In genomic region chr4:20992002-20992401, GRCh38 we compare ENCODE assay signal across 21 cellular contexts.
DNase-seq lines count a peak whose midpoint lies in the region; ATAC-seq, FAIRE-seq and TF ChIP-seq lines count a peak whose summit lies in the region.
"Had no signal": no experiment of that assay in that cellular context is flagged by ENCODE, and none has a peak within 500 bp of the region (broad histone marks: within the 10 kb centered on the region; RNA-seq: fewer than 3 reads in every experiment).

No MANE protein-coding gene starts in this region.

- H3K4me2 ChIP-seq in osteoblast (ENCODE audit: insufficient read depth, low read length), result no peak overlapping the region
- H3K4me2 ChIP-seq: A549, KMS-11 had no signal

- no peaks in the 10 kb centered on the region for H3K4me1 ChIP-seq in osteoblast (ENCODE audit: insufficient read depth, low read length)
- H3K4me1 ChIP-seq: A549 had no signal

- H3K36me3 Mint-ChIP-seq in Calu3 (ENCODE audit: insufficient read depth, unreplicated experiment), result peaks cover 6% of the 10 kb centered on the region

- H3K9me3 Mint-ChIP-seq in Calu3 (ENCODE audit: low read depth, unreplicated experiment), result peaks cover 4% of the 10 kb centered on the region

- TF ChIP-seq CTCF in Calu3 (IDR thresholded peaks at IDR 0.05; ENCODE audit: unreplicated experiment), result no peak
- no peak for TF ChIP-seq CTCF in bronchial epithelial cell (IDR thresholded peaks at IDR 0.05; ENCODE audit: insufficient read depth, low read length, severe bottlenecking)
- TF ChIP-seq CTCF in osteoblast (IDR thresholded peaks at IDR 0.05; ENCODE audit: extremely low read depth, low read depth, low read length), result no peak

- peaks cover 18% of the 10 kb centered on the region for H3K4me1 Mint-ChIP-seq in Calu3 (ENCODE audit: low read depth, unreplicated experiment)
- H3K4me1 Mint-ChIP-seq: CD8-positive, alpha-beta memory T cell had no signal

- H3K9me3 ChIP-seq in osteoblast (ENCODE audit: low read depth, low read length), result no peaks in the 10 kb centered on the region
- H3K9me3 ChIP-seq: A549 had no signal

- no peak overlapping the region for H3K4me3 Mint-ChIP-seq in Calu3 (ENCODE audit: low read depth, unreplicated experiment)
- H3K4me3 Mint-ChIP-seq: CD8-positive, alpha-beta memory T cell had no signal

- H3K36me3 ChIP-seq in bronchial epithelial cell (ENCODE audit: control insufficient read depth, insufficient read depth, low read length), result no peaks in the 10 kb centered on the region
- no peaks in the 10 kb centered on the region for H3K36me3 ChIP-seq in osteoblast (ENCODE audit: insufficient read depth, low read length)
- H3K36me3 ChIP-seq: BLaER1 treated with 17β-estradiol and CSF1 and Interleukin-3, amounts not matched to agents 10 nM and 100 nM had no signal

- H3K27me3 ChIP-seq in bronchial epithelial cell (ENCODE audit: control insufficient read depth, insufficient read depth, low read length) (no peaks in the 10 kb centered on the region), osteoblast (ENCODE audit: insufficient read depth, low read length) (no peaks in the 10 kb centered on the region)
- H3K27me3 ChIP-seq: BLaER1 treated with 17β-estradiol and CSF1 and Interleukin-3, amounts not matched to agents 10 nM and 100 nM had no signal

- no peak overlapping the region for H2AFZ ChIP-seq in osteoblast (ENCODE audit: low read length)

- intact Hi-C loops in Calu3 (cut with micrococcal nuclease; ENCODE audit: unreplicated experiment), result no loop called here

- ATAC-seq in GM19452 (IDR thresholded peaks at IDR 0.05; ENCODE audit: unreplicated experiment) (no peak), HG03460 (IDR thresholded peaks at IDR 0.05; ENCODE audit: unreplicated experiment) (no peak)
- ATAC-seq: A549, SK-N-SH treated with all-trans-retinoic acid at 6 μM for 48 hours had no signal

- H3K4me3 ChIP-seq in bronchial epithelial cell (ENCODE audit: low read depth, low read length) (no peak overlapping the region), osteoblast (ENCODE audit: insufficient read depth, low read length) (no peak overlapping the region)
- H3K4me3 ChIP-seq: A549; BLaER1 treated with 17β-estradiol and CSF1 and Interleukin-3, amounts not matched to agents 10 nM and 100 nM had no signal

- H3K27ac ChIP-seq in osteoblast (ENCODE audit: low read depth, low read length), result no peak overlapping the region
- H3K27ac ChIP-seq: A549, KMS-11 had no signal

- CTCF ChIA-PET in Calu3 (lab: Charles Lee), result no interaction called here

- H3K27me3 Mint-ChIP-seq in Calu3 (ENCODE audit: unreplicated experiment), result no peaks in the 10 kb centered on the region
- H3K27me3 Mint-ChIP-seq: CD8-positive, alpha-beta memory T cell had no signal

- DNase-seq in Calu3 (no peak), NOMO-1 (lab: John Stamatoyannopoulos, UW; ENCODE audit: unreplicated experiment in 2 of 2) (peak; percentile 76 to 80), bronchial epithelial cell (ENCODE audit: low read depth) (peak; percentile 34), kidney tubule cell (ENCODE audit: low spot score) (peak; percentile 83), osteoblast (ENCODE audit: insufficient read length, low spot score, missing footprints) (no peak)
- DNase-seq in activated CD8-positive, alpha-beta memory T cell treated with anti-CD3 and anti-CD28 coated beads, Interleukin-2, amount 50 U/mL, for 4 hours, result no peak
- DNase-seq: CD8-positive, alpha-beta memory T cell; DMS79 treated with DMSO at 0.1 percent for 48 hours; NCI-H1048; NCI-H1436 treated with DMSO at 0.1 percent for 48 hours; NCI-H2029; NCI-H69; OCI-M1; RPMI8226; SHP77 treated with DMSO at 0.1 percent for 48 hours had no signal

- no peaks in the 10 kb centered on the region for H3K79me2 ChIP-seq in osteoblast (ENCODE audit: insufficient read depth, low read length)

- no peaks in the 10 kb centered on the region for H4K20me1 ChIP-seq in osteoblast (ENCODE audit: insufficient read depth, low read length)
- H4K20me1 ChIP-seq: BLaER1 treated with 17β-estradiol and CSF1 and Interleukin-3, amounts not matched to agents 10 nM and 100 nM had no signal

- H3K27ac Mint-ChIP-seq in Calu3 (ENCODE audit: unreplicated experiment), result peak overlapping the region; percentile 68
- H3K27ac Mint-ChIP-seq: CD8-positive, alpha-beta memory T cell had no signal

- no TSS peak for BruUV-seq in Calu3 (replicated peaks; lab: Mats Ljungman, UMichigan)

- FAIRE-seq in bronchial epithelial cell (lab: Jason Lieb, UNC), result no peak
- FAIRE-seq: A549 had no signal

Comparison
In these comparisons a context has a peak if more than half of its experiments do, and no peak if none do; other contexts are left out.
1. DNase-seq: peak in NOMO-1 (2 of 2), bronchial epithelial cell (single experiment) and kidney tubule cell (single experiment); none in Calu3 (single experiment), osteoblast (single experiment) and activated CD8-positive, alpha-beta memory T cell treated with anti-CD3 and anti-CD28 coated beads, Interleukin-2, amount 50 U/mL, for 4 hours (single experiment).